Comparison of ENCODE assay signal across 8 cellular contexts in genomic region chr14:50335389-50335788, GRCh38. TPM values are rescaled to one million over a fixed set of nuclear protein-coding genes. Genes with fewer than 3 reads are reported as not detected.
DNase-seq lines count a peak whose midpoint lies in the region; ATAC-seq and TF ChIP-seq lines count a peak whose summit lies in the region.

No MANE protein-coding gene starts in this region.

- WGBS in thyroid gland, 2 donors = 11 to 15% methylated on average over 7 of the region's 7 CpGs

- no peaks in the 10 kb centered on the region for H3K27me3 ChIP-seq in DND-41 (ENCODE audit: insufficient read depth, low read length, poor library complexity)
- no peaks in the 10 kb centered on the region for H3K27me3 ChIP-seq in thyroid gland

- peak overlapping the region; percentile 57 for H3K4me2 ChIP-seq in DND-41 (ENCODE audit: insufficient read depth, low read length)

- no peaks in the 10 kb centered on the region for H3K79me2 ChIP-seq in DND-41 (ENCODE audit: insufficient read depth, low read length)

- H3K9ac ChIP-seq in DND-41 (ENCODE audit: low read depth, low read length) = peak overlapping the region; percentile 37

- H3K4me3 ChIP-seq in DND-41 (ENCODE audit: low read depth in 1 of 2, low read length in 2 of 2) (peak overlapping the region in 1 of 2 experiments; percentile 26; a peak in 1 of 4 replicates), thyroid gland (replicated peaks in 1 of 3) (no peak overlapping the region)

- peak overlapping the region; percentile 75 for H3K27ac ChIP-seq in DND-41 (ENCODE audit: low read length)
- peak overlapping the region; percentile 63 to 90 (median 77) for H3K27ac ChIP-seq in thyroid gland

- H3K4me1 ChIP-seq in DND-41 (ENCODE audit: insufficient read depth, low read length) (peaks cover 26% of the 10 kb centered on the region), thyroid gland (peaks cover 20 to 23% of the 10 kb centered on the region in 2 donors)

- H3K9me3 ChIP-seq in DND-41 (ENCODE audit: insufficient read depth, low read length, severe bottlenecking) = no peaks in the 10 kb centered on the region
- no peaks in the 10 kb centered on the region for H3K9me3 ChIP-seq in thyroid gland

- DNase-seq in DND-41 (no peak), NCI-H2227 (lab: John Stamatoyannopoulos, UW; ENCODE audit: unreplicated experiment) (peak; percentile 83), ecto neural progenitor cell (ENCODE audit: low spot score) (peak; percentile 74), lung microvascular endothelial cell (ENCODE audit: low read depth in 2 of 2) (peak; percentile 78 to 92), thyroid gland (peak; percentile 84 to 92), MV-4-11 (lab: John Stamatoyannopoulos, UW) (no peak)
- DNase-seq in activated T-cell treated with anti-CD3 and anti-CD28 coated beads, Interleukin-2, amount 50 U/mL, for 1 hour = no peak

- TF ChIP-seq CTCF in DND-41 (IDR thresholded peaks at IDR 0.05; ENCODE audit: borderline replicate concordance, extremely low read depth, low read length, poor library complexity, severe bottlenecking) (no peak), thyroid gland (IDR thresholded peaks at IDR 0.05) (peak in 4 of 6 experiments; percentile 9 to 47 (median 24))

- peaks cover 22% of the 10 kb centered on the region for H3K36me3 ChIP-seq in DND-41 (ENCODE audit: insufficient read depth, low read length)
- peaks cover 0 to 4% of the 10 kb centered on the region in 2 donors for H3K36me3 ChIP-seq in thyroid gland

- H2AFZ ChIP-seq in DND-41 (ENCODE audit: low read depth, low read length) = no peak overlapping the region; the same call in 1 of the 2 replicates

- H4K20me1 ChIP-seq in DND-41 (ENCODE audit: insufficient read depth, low read length) = no peaks in the 10 kb centered on the region

- intact Hi-C loops in thyroid gland (cut with DNase I) = no loop called here

- peak in 1 of 2 donors; percentile 76 for TF ChIP-seq POLR2A in thyroid gland (IDR thresholded peaks at IDR 0.05)

- ATAC-seq in DND-41 (ENCODE audit: insufficient read depth, low read depth) = peak; percentile 3; the same call in 1 of the 3 replicates
- ATAC-seq in GM18520 (IDR thresholded peaks at IDR 0.05; ENCODE audit: unreplicated experiment) = no peak

RNA-seq across cellular contexts. Expression of gene DMAC2L, which starts 23.3 kb away (rescaled TPM):
- 4.1 and 4.2 TPM in 2 replicates for total RNA-seq in lung microvascular endothelial cell
- 10 to 100 TPM; 15.2 to 44.2 (median 32.8) TPM for total RNA-seq in thyroid gland

RNA-seq across cellular contexts. Expression of gene L2HGDH, which starts 23.4 kb away (rescaled TPM):
- 2.4 and 3.9 TPM in 2 replicates for total RNA-seq in lung microvascular endothelial cell
- total RNA-seq in thyroid gland = 10 to 100 TPM in 2 of 4 donors, 1 to 10 TPM in 2; 8.7 to 10.9 (median 9.7) TPM

Comparison
In these comparisons a context has a peak if more than half of its experiments do, and no peak if none do; other contexts are left out.
1. DNase-seq: peak in NCI-H2227 (single experiment), ecto neural progenitor cell (single experiment), lung microvascular endothelial cell (2 of 2) and thyroid gland (2 of 2); none in DND-41 (single experiment), activated T-cell treated with anti-CD3 and anti-CD28 coated beads, Interleukin-2, amount 50 U/mL, for 1 hour (single experiment) and MV-4-11 (single experiment).